In genomic region chr1:246518456-246519205, GRCh38 we compare ENCODE assay signal across 17 cellular contexts. TPM values are rescaled to one million over a fixed set of nuclear protein-coding genes. Genes with fewer than 3 reads are reported as not detected.
DNase-seq lines count a peak whose midpoint lies in the region; ATAC-seq, FAIRE-seq and TF ChIP-seq lines count a peak whose summit lies in the region.
"Had no signal": no experiment of that assay in that cellular context is flagged by ENCODE, and none has a peak within 500 bp of the region (broad histone marks: within the 10 kb centered on the region; RNA-seq: fewer than 3 reads in every experiment).

No MANE protein-coding gene starts in this region.

- H3K9ac ChIP-seq in IMR-90 (ENCODE audit: low read depth, low read length), result no peak overlapping the region
- H3K9ac ChIP-seq in kidney (ENCODE audit: low read length in 2 of 2), result no peak overlapping the region
- H3K9ac ChIP-seq: BLaER1 treated with 17β-estradiol and CSF1 and Interleukin-3, amounts not matched to agents 10 nM and 100 nM had no signal

- H3K4ac ChIP-seq in IMR-90 (ENCODE audit: low read depth, low read length), result no peak overlapping the region

- POLR2A ChIA-PET in IMR-90 (lab: Charles Lee; ENCODE audit: unreplicated experiment), result no interaction called here

- no peaks in the 10 kb centered on the region for H3K9me1 ChIP-seq in IMR-90 (ENCODE audit: insufficient read depth, low read length)

- peaks cover 2% of the 10 kb centered on the region; the same call in 1 of the 2 replicates for H3K27me3 ChIP-seq in IMR-90 (ENCODE audit: control insufficient read depth, insufficient read depth, low read length)
- no peaks in the 10 kb centered on the region for H3K27me3 ChIP-seq in upper lobe of right lung
- H3K27me3 ChIP-seq: BLaER1 treated with 17β-estradiol and CSF1 and Interleukin-3, amounts not matched to agents 10 nM and 100 nM had no signal

- H3K36me3 Mint-ChIP-seq in stimulated activated effector memory CD8-positive, alpha-beta T cell treated with anti-CD3 and anti-CD28 coated beads, Interleukin-12 subunit alpha, Interleukin-12 subunit beta, amount 100 ng/mL, for 72 hours, result no peaks in the 10 kb centered on the region
- H3K36me3 Mint-ChIP-seq: CD8-positive, alpha-beta T cell had no signal

- no peak overlapping the region for H4K5ac ChIP-seq in IMR-90 (ENCODE audit: low read depth, low read length)

- H2AFZ ChIP-seq in IMR-90 (replicated peaks; ENCODE audit: low read length, poor library complexity), result no peak overlapping the region

- H2BK120ac ChIP-seq in IMR-90 (ENCODE audit: low read depth, low read length), result no peak overlapping the region

- H3K27ac Mint-ChIP-seq in stimulated activated effector memory CD8-positive, alpha-beta T cell treated with anti-CD3 and anti-CD28 coated beads, Interleukin-12 subunit alpha, Interleukin-12 subunit beta, amount 100 ng/mL, for 72 hours, result peak overlapping the region; percentile 43
- H3K27ac Mint-ChIP-seq: B cell; CD8-positive, alpha-beta T cell had no signal

- H2AK5ac ChIP-seq in IMR-90 (ENCODE audit: low read depth, low read length), result no peak overlapping the region

- H4K20me1 ChIP-seq in IMR-90 (ENCODE audit: insufficient read depth, low read length), result no peaks in the 10 kb centered on the region
- H4K20me1 ChIP-seq: BLaER1 treated with 17β-estradiol and CSF1 and Interleukin-3, amounts not matched to agents 10 nM and 100 nM had no signal

- WGBS in IMR-90 (ENCODE audit: extremely low coverage in 2 of 2, insufficient read length in 1 of 2), 2 experiments, result 95% methylated on average over 4 of the region's 17 CpGs; no CpG with 5 or more reads in 1 of the 2 experiments

- intact Hi-C loops in IMR-90 (cut with micrococcal nuclease) (no loop called here), kidney (cut with DNase I) (no loop called here), upper lobe of right lung (cut with DNase I) (no loop called here)

- no peak for DNase-seq in IMR-90
- DNase-seq in kidney, result peak; percentile 59
- no peak for DNase-seq in stimulated activated effector memory CD8-positive, alpha-beta T cell treated with anti-CD3 and anti-CD28 coated beads, Interleukin-12 subunit alpha, Interleukin-12 subunit beta, amount 100 ng/mL, for 72 hours (ENCODE audit: low spot score in 2 of 2)
- DNase-seq in upper lobe of right lung, result no peak
- DNase-seq in cerebellar cortex (ENCODE audit: low spot score), result no peak
- no peak for DNase-seq in GM13976 (ENCODE audit: low spot score)
- DNase-seq: 8988T; Calu3; CD8-positive, alpha-beta T cell; DMS79 treated with DMSO at 0.1 percent for 48 hours; GF-D8 had no signal

- no peak for TF ChIP-seq CTCF in IMR-90 (conservative IDR thresholded peaks at IDR 0.05; ENCODE audit: low read depth, low read length)
- TF ChIP-seq CTCF in kidney (IDR thresholded peaks at IDR 0.05; ENCODE audit: borderline replicate concordance, extremely low read depth, insufficient read depth), result no peak
- TF ChIP-seq CTCF in upper lobe of right lung (IDR thresholded peaks at IDR 0.05), result no peak
- no peak for TF ChIP-seq CTCF in GM13976 (IDR thresholded peaks at IDR 0.05; ENCODE audit: borderline replicate concordance, control extremely low read depth, extremely low read depth, insufficient read depth, missing control alignments)

- H3K27ac ChIP-seq in IMR-90 (ENCODE audit: insufficient read depth, low read length), result no peak overlapping the region
- no peak overlapping the region for H3K27ac ChIP-seq in kidney (ENCODE audit: low read depth in 2 of 2, low read length in 2 of 2)
- no peak overlapping the region for H3K27ac ChIP-seq in upper lobe of right lung
- H3K27ac ChIP-seq: BLaER1 treated with 17β-estradiol and CSF1 and Interleukin-3, amounts not matched to agents 10 nM and 100 nM; HL-60 had no signal

- no peak overlapping the region for H3K18ac ChIP-seq in IMR-90 (ENCODE audit: low read depth, low read length)

- CTCF ChIA-PET in IMR-90 (lab: Yijun Ruan, JAX), result no interaction called here

- H3K23ac ChIP-seq in IMR-90 (ENCODE audit: low read depth, low read length), result no peak overlapping the region

- no peak overlapping the region for H2BK15ac ChIP-seq in IMR-90 (ENCODE audit: low read depth, low read length)

- H3K36me3 ChIP-seq in IMR-90 (ENCODE audit: control insufficient read depth, insufficient read depth, low read length) (no peaks in the 10 kb centered on the region), kidney (ENCODE audit: control insufficient read depth in 1 of 2, insufficient read depth in 2 of 2, low read length in 2 of 2) (no peaks in the 10 kb centered on the region), upper lobe of right lung (no peaks in the 10 kb centered on the region)
- H3K36me3 ChIP-seq: HAP-1 had no signal

- peak overlapping the region; percentile 70 for H2AK9ac ChIP-seq in IMR-90 (replicated peaks; ENCODE audit: low read depth, low read length, poor library complexity)

- TF ChIP-seq POLR2A in IMR-90 (IDR thresholded peaks at IDR 0.05; ENCODE audit: low read depth, low read length), result no peak

- no peak overlapping the region for H3K4me2 ChIP-seq in IMR-90 (ENCODE audit: low read depth, low read length)
- H3K4me2 ChIP-seq: BLaER1 treated with 17β-estradiol and CSF1 and Interleukin-3, amounts not matched to agents 10 nM and 100 nM had no signal

- no peak overlapping the region for H3K14ac ChIP-seq in IMR-90 (replicated peaks; ENCODE audit: low read depth, low read length)

- BruUV-seq in IMR-90 (replicated peaks; lab: Mats Ljungman, UMichigan), result no TSS peak

- no peak overlapping the region for H4K8ac ChIP-seq in IMR-90 (ENCODE audit: low read depth in 2 of 2, low read length in 2 of 2)

- H3K9me3 Mint-ChIP-seq in stimulated activated effector memory CD8-positive, alpha-beta T cell treated with anti-CD3 and anti-CD28 coated beads, Interleukin-12 subunit alpha, Interleukin-12 subunit beta, amount 100 ng/mL, for 72 hours, result no peaks in the 10 kb centered on the region

- in situ Hi-C loops in IMR-90 (cut with MboI; ENCODE audit: low sequenced_read_pairs), result no loop called here
- in situ Hi-C loops in GM13976 (cut with MboI; ENCODE audit: low sequenced_read_pairs, unreplicated experiment), result no loop called here

- H3K79me1 ChIP-seq in IMR-90 (ENCODE audit: low read depth in 1 of 2, low read length in 2 of 2), result no peaks in the 10 kb centered on the region

- no peak for FAIRE-seq in kidney (lab: Jason Lieb, UNC)
- FAIRE-seq: HTR-8/SVneo had no signal

- H3K4me1 ChIP-seq in IMR-90 (ENCODE audit: control insufficient read depth, insufficient read depth, low read length) (no peaks in the 10 kb centered on the region), kidney (ENCODE audit: control insufficient read depth in 1 of 2, insufficient read depth in 1 of 2, low read depth in 1 of 2, low read length in 2 of 2) (no peaks in the 10 kb centered on the region), upper lobe of right lung (no peaks in the 10 kb centered on the region)
- H3K4me1 ChIP-seq: BLaER1 treated with 17β-estradiol and CSF1 and Interleukin-3, amounts not matched to agents 10 nM and 100 nM; HAP-1 had no signal

- no peak overlapping the region for H3K4me3 ChIP-seq in IMR-90 (ENCODE audit: insufficient read depth, low read depth, low read length)
- no peak overlapping the region for H3K4me3 ChIP-seq in kidney (ENCODE audit: low read length in 2 of 2)
- H3K4me3 ChIP-seq in upper lobe of right lung, result no peak overlapping the region
- H3K4me3 ChIP-seq: BLaER1 treated with 17β-estradiol and CSF1 and Interleukin-3, amounts not matched to agents 10 nM and 100 nM; HAP-1 had no signal

- peaks cover 38% of the 10 kb centered on the region for H3K9me3 ChIP-seq in IMR-90 (ENCODE audit: control insufficient read depth, insufficient read depth, low read length)
- H3K9me3 ChIP-seq in kidney (ENCODE audit: control insufficient read depth in 1 of 2, low read length in 2 of 2), result peaks cover 5 to 19% of the 10 kb centered on the region in 2 donors
- peaks cover 12% of the 10 kb centered on the region for H3K9me3 ChIP-seq in upper lobe of right lung

- ATAC-seq in IMR-90 (ENCODE audit: low read depth) (no peak), upper lobe of right lung (peak; percentile 27), HG03565 (IDR thresholded peaks at IDR 0.05; ENCODE audit: unreplicated experiment) (no peak)
- no peak for ATAC-seq in stimulated activated effector memory CD8-positive, alpha-beta T cell treated with anti-CD3 and anti-CD28 coated beads, Interleukin-12 subunit alpha, Interleukin-12 subunit beta, amount 100 ng/mL, for 72 hours
- ATAC-seq: CD8-positive, alpha-beta T cell had no signal

- peaks cover 8% of the 10 kb centered on the region for H3K4me1 Mint-ChIP-seq in stimulated activated effector memory CD8-positive, alpha-beta T cell treated with anti-CD3 and anti-CD28 coated beads, Interleukin-12 subunit alpha, Interleukin-12 subunit beta, amount 100 ng/mL, for 72 hours
- H3K4me1 Mint-ChIP-seq: B cell had no signal

- H3K4me3 Mint-ChIP-seq in stimulated activated effector memory CD8-positive, alpha-beta T cell treated with anti-CD3 and anti-CD28 coated beads, Interleukin-12 subunit alpha, Interleukin-12 subunit beta, amount 100 ng/mL, for 72 hours, result no peak overlapping the region
- H3K4me3 Mint-ChIP-seq: B cell; CD8-positive, alpha-beta T cell had no signal

- no peak overlapping the region for H2BK20ac ChIP-seq in IMR-90 (ENCODE audit: low read depth, low read length)

- dilution Hi-C loops in IMR-90 (cut with HindIII; ENCODE audit: low sequenced_read_pairs, unreplicated experiment), result no loop called here

- no peak overlapping the region for H4K91ac ChIP-seq in IMR-90 (ENCODE audit: insufficient read depth, low read depth, low read length)

- TF ChIP-seq RAD21 in IMR-90 (IDR thresholded peaks at IDR 0.05; ENCODE audit: low read length), result no peak

- H2BK5ac ChIP-seq in IMR-90 (ENCODE audit: low read depth, low read length, poor library complexity, severe bottlenecking), result no peak overlapping the region

- H3K56ac ChIP-seq in IMR-90 (ENCODE audit: extremely low read depth, insufficient read depth, low read length), result no peak overlapping the region

RNA-seq across cellular contexts. Expression of gene SMYD3, which starts 11.6 kb away (rescaled TPM):
- total RNA-seq in IMR-90 (2012; rRNA removed), result 32.5 and 37.6 TPM in 2 replicates
- 25.5 and 26.5 TPM in 2 replicates for polyA plus RNA-seq in IMR-90 (2012; rRNA removed)
- polyA plus RNA-seq in IMR-90 (2012; cell fraction: cytosol; rRNA removed), result 17.3 and 24.6 TPM in 2 replicates
- 9.0 and 16.0 TPM in 2 replicates for polyA plus RNA-seq in IMR-90 (2012; cell fraction: nucleus; rRNA removed; ENCODE audit: low replicate concordance)
- total RNA-seq in kidney, result 23.9 TPM
- 23.3 TPM for polyA plus RNA-seq in kidney (ENCODE audit: insufficient read depth, low read depth, low replicate concordance)
- total RNA-seq in upper lobe of right lung, result 27.2 TPM

RNA-seq across cellular contexts. Expression of gene TFB2M, which starts 47.4 kb away (rescaled TPM):
- total RNA-seq in IMR-90 (2012; rRNA removed) (13.3 and 22.8 TPM in 2 replicates), kidney (10.8 TPM), upper lobe of right lung (9.4 TPM)
- polyA plus RNA-seq in IMR-90 (2012; rRNA removed) (13.7 and 15.7 TPM in 2 replicates), kidney (ENCODE audit: insufficient read depth, low read depth, low replicate concordance) (14.7 TPM)
- 5.1 and 6.2 TPM in 2 replicates for polyA plus RNA-seq in IMR-90 (2012; cell fraction: cytosol; rRNA removed)
- polyA plus RNA-seq in IMR-90 (2012; cell fraction: nucleus; rRNA removed; ENCODE audit: low replicate concordance), result 4.6 and 8.7 TPM in 2 replicates

RNA-seq across cellular contexts. Expression of gene CNST, which starts 47.6 kb away (rescaled TPM):
- 25.5 and 32.8 TPM in 2 replicates for total RNA-seq in IMR-90 (2012; rRNA removed)
- 14.6 and 15.4 TPM in 2 replicates for polyA plus RNA-seq in IMR-90 (2012; rRNA removed)
- polyA plus RNA-seq in IMR-90 (2012; cell fraction: cytosol; rRNA removed), result 5.6 and 7.6 TPM in 2 replicates
- polyA plus RNA-seq in IMR-90 (2012; cell fraction: nucleus; rRNA removed; ENCODE audit: low replicate concordance), result 8.0 and 21.3 TPM in 2 replicates
- 24.1 TPM for total RNA-seq in kidney
- polyA plus RNA-seq in kidney (ENCODE audit: insufficient read depth, low read depth, low replicate concordance), result 5.6 TPM
- total RNA-seq in upper lobe of right lung, result 29.8 TPM
